19 cellular contexts compared by ENCODE assay signal in genomic region chr1:28871631-28872401, GRCh38. TPM values are rescaled to one million over a fixed set of nuclear protein-coding genes. Genes with fewer than 3 reads are reported as not detected.
DNase-seq lines count a peak whose midpoint lies in the region; ATAC-seq and TF ChIP-seq lines count a peak whose summit lies in the region.
"Had no signal": no experiment of that assay in that cellular context is flagged by ENCODE, and none has a peak within 500 bp of the region (broad histone marks: within the 10 kb centered on the region; RNA-seq: fewer than 3 reads in every experiment).

No MANE protein-coding gene starts in this region.

- no peaks in the 10 kb centered on the region for H3K4me1 Mint-ChIP-seq in nephron
- H3K4me1 Mint-ChIP-seq: GM23338 had no signal

- H3K27me3 ChIP-seq in upper lobe of right lung: peaks cover 4% of the 10 kb centered on the region
- peaks cover 0 to 23% (median 0%) of the 10 kb centered on the region in 9 donors for H3K27me3 ChIP-seq in heart left ventricle
- H3K27me3 ChIP-seq: BLaER1, SJCRH30 had no signal

- H3K9me3 Mint-ChIP-seq in nephron: no peaks in the 10 kb centered on the region
- H3K9me3 Mint-ChIP-seq: GM23338, HFFc6 had no signal

- CTCF ChIA-PET in HEK293T (lab: Yijun Ruan, JAX): no interaction called here

- DNase-seq in HK-2 (ENCODE audit: unreplicated experiment) (peak; percentile 32), islet precursor cell (peak; percentile 87), upper lobe of right lung (no peak), HEK293T (ENCODE audit: extremely low spot score) (no peak), heart left ventricle (no peak)
- DNase-seq: DMS153, HFFc6, IMR-90, NCI-H1417 treated with DMSO at 0.1 percent for 48 hours, NCI-H2081 treated with DMSO at 0.1 percent for 48 hours, NCI-H226, RPMI8226, SJCRH30 had no signal

- TF ChIP-seq CTCF in nephron (IDR thresholded peaks at IDR 0.05; ENCODE audit: unreplicated experiment in 3 of 3) (no peak), upper lobe of right lung (IDR thresholded peaks at IDR 0.05) (no peak), heart left ventricle (IDR thresholded peaks at IDR 0.05) (no peak)

- TF ChIP-seq POLR2A in heart left ventricle (IDR thresholded peaks at IDR 0.05): no peak

- H3K4me3 Mint-ChIP-seq in nephron: peak overlapping the region in 1 of 3 experiments; percentile 5
- H3K4me3 Mint-ChIP-seq: GM23338, HFFc6 had no signal

- ATAC-seq in upper lobe of right lung (peak; percentile 46), heart left ventricle (no peak), HG02852 (IDR thresholded peaks at IDR 0.05; ENCODE audit: unreplicated experiment) (no peak), GM21367 (IDR thresholded peaks at IDR 0.05; ENCODE audit: unreplicated experiment) (no peak)
- ATAC-seq: GM23338 had no signal

- no peaks in the 10 kb centered on the region for H3K36me3 ChIP-seq in upper lobe of right lung
- no peaks in the 10 kb centered on the region for H3K36me3 ChIP-seq in heart left ventricle
- H3K36me3 ChIP-seq: BLaER1 had no signal

- H3K9me3 ChIP-seq in upper lobe of right lung (no peaks in the 10 kb centered on the region), heart left ventricle (no peaks in the 10 kb centered on the region)
- H3K9me3 ChIP-seq: BLaER1, SJCRH30 had no signal

- intact Hi-C loops in upper lobe of right lung (cut with DNase I): no loop called here
- intact Hi-C loops in heart left ventricle (cut with DNase I): loop anchor here in 5 of 10 donors (10.0 kb wide), 3 partner anchors 227 to 507 kb away; partner anchors contain the start of genes RNU11 (in 5 of the 5), TAF12 (in 5 of the 5) and PHACTR4 (in 1 of the 5)

- no peak overlapping the region for H3K4me3 ChIP-seq in upper lobe of right lung
- H3K4me3 ChIP-seq in heart left ventricle: no peak overlapping the region
- H3K4me3 ChIP-seq: BLaER1, GM23338, SJCRH30 had no signal

- POLR2A ChIA-PET in HEK293T (lab: Yijun Ruan, JAX): no interaction called here

- H3K27ac ChIP-seq in upper lobe of right lung (no peak overlapping the region), heart left ventricle (no peak overlapping the region)
- H3K27ac ChIP-seq: BLaER1, SJCRH30 had no signal

- peak overlapping the region in 2 of 3 experiments; percentile 68 to 93 for H3K27ac Mint-ChIP-seq in nephron
- H3K27ac Mint-ChIP-seq: GM23338, HFFc6 had no signal

- WGBS in heart left ventricle, 4 donors: 85 to 90% (median 88%) methylated on average over 12 of the region's 12 CpGs

- no peaks in the 10 kb centered on the region for H3K4me1 ChIP-seq in upper lobe of right lung
- no peaks in the 10 kb centered on the region for H3K4me1 ChIP-seq in heart left ventricle

- H3K27me3 Mint-ChIP-seq in nephron (ENCODE audit: low read depth): peaks cover 8% of the 10 kb centered on the region

- H3K36me3 Mint-ChIP-seq in nephron (ENCODE audit: low read depth): no peaks in the 10 kb centered on the region

TF ChIP-seq in HEK293T, 16 proteins besides CTCF, POLR2A, EP300 and RAD21:
- TF ChIP-seq NFRKB (IDR thresholded peaks at IDR 0.05): no peak
- no peak for TF ChIP-seq LEF1 (IDR thresholded peaks at IDR 0.05; ENCODE audit: borderline replicate concordance)
- no peak for TF ChIP-seq ELF4 (IDR thresholded peaks at IDR 0.05)
- TF ChIP-seq FOXA1 (IDR thresholded peaks at IDR 0.05): no peak
- TF ChIP-seq SP1 (IDR thresholded peaks at IDR 0.05): no peak
- TF ChIP-seq HDGF (IDR thresholded peaks at IDR 0.05; ENCODE audit: borderline replicate concordance): no peak
- TF ChIP-seq FOXK2 (IDR thresholded peaks at IDR 0.05): no peak

RNA-seq across cellular contexts. Expression of gene EPB41, which starts 42.6 kb away (rescaled TPM):
- 67.0 TPM for total RNA-seq in upper lobe of right lung
- total RNA-seq in heart left ventricle: 10 to 100 TPM; 13.6 to 34.4 (median 24.2) TPM
- 10 to 100 TPM in 1 of 2 donors, 1 to 10 TPM in 1; 7.8 to 10.1 TPM for polyA plus RNA-seq in heart left ventricle

RNA-seq across cellular contexts. Expression of gene OPRD1, which starts 59.8 kb away (rescaled TPM):
- total RNA-seq in upper lobe of right lung: not detected
- under 1 TPM in 2 of 9 donors, not detected in 7; 0.02 TPM for total RNA-seq in heart left ventricle
- under 1 TPM; under 0.01 TPM for polyA plus RNA-seq in heart left ventricle
- total RNA-seq: HFFc6, OCI-LY7 had no signal
- polyA plus RNA-seq: IMR-90 had no signal

Comparison
In these comparisons a context has a peak if more than half of its experiments do, and no peak if none do; other contexts are left out.
1. DNase-seq: peak in HK-2 (single experiment) and islet precursor cell (single experiment); none in upper lobe of right lung (single experiment), HEK293T (single experiment) and heart left ventricle (0 of 5).